In the genomic region with DNA sequence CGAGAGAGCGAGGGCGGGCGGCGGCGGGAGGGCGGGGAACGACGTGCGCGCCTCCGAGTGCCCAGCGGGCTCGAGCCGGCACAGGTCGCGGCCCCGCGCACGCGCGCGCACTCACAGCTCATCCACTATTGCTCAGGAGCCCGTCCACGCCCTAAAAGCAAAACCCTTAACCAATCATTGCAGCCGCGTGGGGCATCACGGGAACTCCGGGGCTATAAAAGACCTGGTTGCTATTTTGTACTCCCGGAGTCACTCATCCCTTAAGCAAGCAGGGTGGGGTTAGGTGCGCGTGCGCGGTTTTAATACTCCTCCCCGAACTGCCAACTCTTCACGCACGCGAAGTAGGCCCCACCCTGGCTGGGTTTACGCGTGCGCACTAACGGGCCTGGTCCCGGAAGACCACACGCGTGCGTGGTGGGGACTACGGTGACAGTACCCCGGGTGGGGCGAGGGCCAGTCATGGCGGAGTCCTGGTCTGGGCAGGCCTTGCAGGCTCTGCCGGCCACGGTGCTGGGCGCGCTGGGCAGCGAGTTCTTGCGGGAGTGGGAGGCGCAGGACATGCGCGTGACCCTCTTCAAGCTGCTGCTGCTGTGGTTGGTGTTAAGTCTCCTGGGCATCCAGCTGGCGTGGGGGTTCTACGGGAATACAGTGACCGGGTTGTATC, we compare ENCODE assay signal across 8 cellular contexts. TPM values are rescaled to one million over a fixed set of nuclear protein-coding genes. Genes with fewer than 3 reads are reported as not detected.
DNase-seq lines count a peak whose midpoint lies in the region; ATAC-seq and TF ChIP-seq lines count a peak whose summit lies in the region.

A gene (minus strand): TSS at position 9 of the 664 bp plus-strand sequence. CDS start 36,387 bp downstream, outside the sequence.
A gene with protein sequence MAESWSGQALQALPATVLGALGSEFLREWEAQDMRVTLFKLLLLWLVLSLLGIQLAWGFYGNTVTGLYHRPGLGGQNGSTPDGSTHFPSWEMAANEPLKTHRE (plus strand): TSS at position 456 of the 664 bp plus-strand sequence. CDS start 4 bp downstream, at position 460.

- DNase-seq in BJ (ENCODE audit: low read depth) (peak; percentile 100), NCI-H526 treated with DMSO at 0.1 percent for 48 hours (lab: John Stamatoyannopoulos, UW) (peak; percentile 99), colonic mucosa (peak; percentile 99)
- DNase-seq in activated CD4-positive, alpha-beta T cell treated with anti-CD3 and anti-CD28 coated beads, Interleukin-2, amount 10 ng/mL, durations not matched to agents 24 days and 14 days, result peak; percentile 100
- DNase-seq in stimulated activated CD4-positive, alpha-beta T cell treated with anti-CD3 and anti-CD28 coated beads, Interleukin-1b, Interleukin-23, amount 100 ng/mL, for 4 hours (ENCODE audit: low read depth in 2 of 2), result peak; percentile 98 to 99

- H3K9ac ChIP-seq in colonic mucosa (ENCODE audit: low read depth in 2 of 2, low read length in 2 of 2), result peak within 1 kb of the TSS; percentile 90 to 98

- ATAC-seq in GM19324 (IDR thresholded peaks at IDR 0.05; ENCODE audit: low FRiP score, unreplicated experiment) (peak; percentile 83), HG03469 (IDR thresholded peaks at IDR 0.05; ENCODE audit: unreplicated experiment) (peak; percentile 53)

- no peaks in the 10 kb centered on the region for H3K9me3 Mint-ChIP-seq in activated CD4-positive, alpha-beta T cell treated with anti-CD3 and anti-CD28 coated beads, Interleukin-2, amount 10 ng/mL, durations not matched to agents 24 days and 14 days

- intact Hi-C loops in activated CD4-positive, alpha-beta T cell treated with anti-CD3 and anti-CD28 coated beads, Interleukin-2, amount 10 ng/mL, durations not matched to agents 24 days and 14 days (cut with micrococcal nuclease), result loop anchor here (1.0 to 5.0 kb wide), 6 partner anchors 17 to 320 kb away; a partner anchor contains a TSS
- intact Hi-C loops in colonic mucosa (cut with DNase I), result loop anchor here (5.0 to 10.0 kb wide), 2 partner anchors 50 to 53 kb away; no protein-coding TSS in a partner anchor

- POLR2A ChIA-PET in BJ (lab: Charles Lee), result interaction anchor here (0.6 to 0.8 kb wide), 4 partner anchors 16 to 306 kb away, joined by 3 to 6 read pairs (median 4); a partner anchor contains a TSS

- H3K4me3 ChIP-seq in BJ (ENCODE audit: low read depth, low read length) (peak within 1 kb of the TSS; percentile 81), colonic mucosa (peak within 1 kb of the TSS; percentile 95)

- peaks cover 59% of the 10 kb centered on the region for H3K4me1 Mint-ChIP-seq in activated CD4-positive, alpha-beta T cell treated with anti-CD3 and anti-CD28 coated beads, Interleukin-2, amount 10 ng/mL, durations not matched to agents 24 days and 14 days

- no peaks in the 10 kb centered on the region for H3K9me3 ChIP-seq in colonic mucosa

- H3K27me3 Mint-ChIP-seq in activated CD4-positive, alpha-beta T cell treated with anti-CD3 and anti-CD28 coated beads, Interleukin-2, amount 10 ng/mL, durations not matched to agents 24 days and 14 days, result peaks cover 2% of the 10 kb centered on the region

- peak within 1 kb of the TSS; percentile 94 for H3K4me3 Mint-ChIP-seq in activated CD4-positive, alpha-beta T cell treated with anti-CD3 and anti-CD28 coated beads, Interleukin-2, amount 10 ng/mL, durations not matched to agents 24 days and 14 days

- H3K27me3 ChIP-seq in BJ (ENCODE audit: control insufficient read depth, insufficient read depth, low read length), result no peaks in the 10 kb centered on the region
- H3K27me3 ChIP-seq in colonic mucosa, result no peaks in the 10 kb centered on the region
- no peaks in the 10 kb centered on the region for H3K27me3 ChIP-seq in layer of hippocampus (ENCODE audit: control insufficient read depth, insufficient read depth, low read length)

- peaks cover 13% of the 10 kb centered on the region for H3K4me1 ChIP-seq in colonic mucosa

- no peak for TF ChIP-seq CTCF in BJ (IDR thresholded peaks at IDR 0.05; ENCODE audit: insufficient read depth, low read depth, low read length)
- TF ChIP-seq CTCF in colonic mucosa (IDR thresholded peaks at IDR 0.05), result no peak

- H3K36me3 ChIP-seq in BJ (ENCODE audit: control insufficient read depth, insufficient read depth, low read length) (peaks cover 9% of the 10 kb centered on the region), colonic mucosa (no peaks in the 10 kb centered on the region)

- CTCF ChIA-PET in BJ (lab: Yijun Ruan, JAX), result interaction anchor here (0.9 to 1.4 kb wide), 2 partner anchors 24 to 72 kb away, joined by 3 to 5 read pairs; a partner anchor contains a TSS

- H3K27ac ChIP-seq in colonic mucosa (peak within 1 kb of the TSS; percentile 93), layer of hippocampus (ENCODE audit: low read depth, low read length) (peak within 1 kb of the TSS; percentile 93)

- H3K27ac Mint-ChIP-seq in activated CD4-positive, alpha-beta T cell treated with anti-CD3 and anti-CD28 coated beads, Interleukin-2, amount 10 ng/mL, durations not matched to agents 24 days and 14 days, result peak within 1 kb of the TSS; percentile 95

- peaks cover 43% of the 10 kb centered on the region for H3K36me3 Mint-ChIP-seq in activated CD4-positive, alpha-beta T cell treated with anti-CD3 and anti-CD28 coated beads, Interleukin-2, amount 10 ng/mL, durations not matched to agents 24 days and 14 days (ENCODE audit: low read depth)

RNA-seq across cellular contexts. Expression of the first gene that starts in this region (rescaled TPM):
- polyA plus RNA-seq in BJ (2011; rRNA removed), result 549 and 615 TPM in 2 replicates
- polyA minus RNA-seq in BJ (2011; rRNA and poly(A)+ RNA removed), result 619 and 769 TPM in 2 replicates
- total RNA-seq in activated CD4-positive, alpha-beta T cell treated with anti-CD3 and anti-CD28 coated beads, Interleukin-2, amount 10 ng/mL, durations not matched to agents 24 days and 14 days, result 381 and 391 TPM in 2 replicates
- 100 to 1,000 TPM; 499 to 506 TPM for total RNA-seq in colonic mucosa

RNA-seq across cellular contexts. Expression of the second gene that starts in this region (rescaled TPM):
- 43.3 and 57.2 TPM in 2 replicates for polyA plus RNA-seq in BJ (2011; rRNA removed)
- 16.7 and 20.2 TPM in 2 replicates for polyA minus RNA-seq in BJ (2011; rRNA and poly(A)+ RNA removed)
- total RNA-seq in activated CD4-positive, alpha-beta T cell treated with anti-CD3 and anti-CD28 coated beads, Interleukin-2, amount 10 ng/mL, durations not matched to agents 24 days and 14 days, result 18.7 and 21.2 TPM in 2 replicates
- 10 to 100 TPM; 35.0 to 37.6 TPM for total RNA-seq in colonic mucosa

Comparison
In these comparisons a context has a peak if more than half of its experiments do, and no peak if none do; other contexts are left out.
1. Peak in every context shown above with its lines: DNase-seq, ATAC-seq, H3K4me3 ChIP-seq and H3K27ac ChIP-seq.